1 cellular context compared by ENCODE assay signal in the genomic region with DNA sequence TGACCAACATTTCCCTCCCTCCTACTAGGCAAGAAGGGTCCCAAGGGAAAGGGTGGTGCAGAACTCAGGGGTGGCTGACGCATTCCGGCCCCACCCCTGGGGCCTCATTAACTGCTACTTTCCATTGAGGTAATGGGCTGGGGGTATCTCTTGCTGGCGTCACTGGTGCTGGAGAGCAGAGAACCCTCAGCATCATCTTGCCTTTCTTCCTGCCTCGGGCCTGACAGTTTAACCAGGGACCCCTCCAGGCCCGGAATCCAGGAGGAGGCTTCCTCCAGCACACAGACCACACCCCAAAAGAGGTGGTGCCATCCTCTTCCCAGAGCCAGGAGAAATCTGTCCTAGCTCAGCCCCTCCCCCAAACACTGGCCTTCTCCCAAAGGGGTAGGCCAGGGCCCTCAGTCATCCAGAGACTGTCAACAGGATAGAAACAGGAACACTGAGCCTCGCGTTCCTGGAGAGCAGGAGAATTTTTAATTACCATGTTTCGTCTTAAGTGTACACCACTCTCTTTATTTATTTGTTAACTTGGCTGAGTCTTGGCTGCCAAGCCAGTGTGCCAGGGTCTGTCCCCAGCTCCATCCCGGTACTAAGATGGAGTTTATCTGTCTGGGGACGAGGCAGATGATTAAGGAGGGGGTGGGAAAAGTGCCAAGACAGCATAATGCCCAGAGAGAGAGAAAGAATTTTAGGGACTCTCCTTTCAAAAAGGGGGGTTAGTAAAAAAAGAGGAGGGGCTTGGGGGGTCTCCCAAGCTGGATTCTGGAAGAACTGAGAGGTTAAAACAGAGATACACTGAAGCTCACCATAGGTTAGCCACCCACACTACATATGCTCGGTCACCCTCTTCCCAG.
A peak's percentile ranks its signal among the peaks of the same experiment; 100 is the strongest.
TF ChIP-seq lines count a peak whose summit lies in the region.

No MANE protein-coding gene starts in this region.

TF ChIP-seq in HepG2, 621 proteins besides CTCF, POLR2A, EP300 and RAD21 (continues in another document):
- TF ChIP-seq ZNF687 (CRISPR knock-in tag; IDR thresholded peaks at IDR 0.05) = peak; percentile 60
- no peak for TF ChIP-seq ZNF883 (CRISPR knock-in tag; IDR thresholded peaks at IDR 0.05; ENCODE audit: not compliant biosample characterization)
- no peak for TF ChIP-seq PLSCR1 (CRISPR knock-in tag; IDR thresholded peaks at IDR 0.05; ENCODE audit: borderline replicate concordance)
- 0 out of 2 replicates have a peak, but pooled peaks have one; percentile 43 for TF ChIP-seq ZSCAN31 (CRISPR knock-in tag; IDR thresholded peaks at IDR 0.05; ENCODE audit: low read depth)
- TF ChIP-seq AGO2 (optimal IDR thresholded peaks at IDR 0.05; ENCODE audit: low read depth, low read length) = peak; percentile 35
- TF ChIP-seq FOXA1 (IDR thresholded peaks at IDR 0.05) = no peak
- TF ChIP-seq FOXA1 (CRISPR knock-in tag; IDR thresholded peaks at IDR 0.05) = peak; percentile 19; the same call in 1 of the 2 replicates
- peak; percentile 32; the same call in 1 of the 2 replicates for TF ChIP-seq SALL1 (CRISPR knock-in tag; IDR thresholded peaks at IDR 0.05)
- TF ChIP-seq U2AF1 (optimal IDR thresholded peaks at IDR 0.05; ENCODE audit: low read depth, low read length) = no peak
- TF ChIP-seq RCOR2 (CRISPR knock-in tag; IDR thresholded peaks at IDR 0.05) = no peak
- no peak for TF ChIP-seq TBL1XR1 (IDR thresholded peaks at IDR 0.05; ENCODE audit: borderline replicate concordance, low read length, partially characterized antibody)
- TF ChIP-seq RBM22 (optimal IDR thresholded peaks at IDR 0.05; ENCODE audit: low read length) = peak; percentile 21
- peak; percentile 86 for TF ChIP-seq ZNF281 (CRISPR knock-in tag; IDR thresholded peaks at IDR 0.05; ENCODE audit: borderline replicate concordance)
- 0 out of 2 replicates have a peak, but pooled peaks have one; percentile 29 for TF ChIP-seq ARNT2 (CRISPR knock-in tag; IDR thresholded peaks at IDR 0.05; ENCODE audit: low read depth)
- TF ChIP-seq EZH2 (conservative IDR thresholded peaks at IDR 0.05; ENCODE audit: low read depth, low read length) = no peak
- TF ChIP-seq ZSCAN21 (CRISPR knock-in tag; IDR thresholded peaks at IDR 0.05; ENCODE audit: borderline replicate concordance) = no peak
- peak; percentile 45; the same call in 1 of the 2 replicates for TF ChIP-seq POLR2G (IDR thresholded peaks at IDR 0.05; ENCODE audit: low read depth, low read length)
- TF ChIP-seq ZFX (CRISPR knock-in tag; IDR thresholded peaks at IDR 0.05; ENCODE audit: low read depth) = peak; percentile 62; the same call in 1 of the 2 replicates
- TF ChIP-seq CBX5 (CRISPR knock-in tag; IDR thresholded peaks at IDR 0.05; ENCODE audit: borderline replicate concordance) = no peak
- no peak for TF ChIP-seq KDM5A (IDR thresholded peaks at IDR 0.05; ENCODE audit: borderline replicate concordance, low read length)
- 0 out of 2 replicates have a peak, but pooled peaks have one; percentile 21 for TF ChIP-seq ZNF619 (CRISPR knock-in tag; IDR thresholded peaks at IDR 0.05)
- TF ChIP-seq, protein P1, sequence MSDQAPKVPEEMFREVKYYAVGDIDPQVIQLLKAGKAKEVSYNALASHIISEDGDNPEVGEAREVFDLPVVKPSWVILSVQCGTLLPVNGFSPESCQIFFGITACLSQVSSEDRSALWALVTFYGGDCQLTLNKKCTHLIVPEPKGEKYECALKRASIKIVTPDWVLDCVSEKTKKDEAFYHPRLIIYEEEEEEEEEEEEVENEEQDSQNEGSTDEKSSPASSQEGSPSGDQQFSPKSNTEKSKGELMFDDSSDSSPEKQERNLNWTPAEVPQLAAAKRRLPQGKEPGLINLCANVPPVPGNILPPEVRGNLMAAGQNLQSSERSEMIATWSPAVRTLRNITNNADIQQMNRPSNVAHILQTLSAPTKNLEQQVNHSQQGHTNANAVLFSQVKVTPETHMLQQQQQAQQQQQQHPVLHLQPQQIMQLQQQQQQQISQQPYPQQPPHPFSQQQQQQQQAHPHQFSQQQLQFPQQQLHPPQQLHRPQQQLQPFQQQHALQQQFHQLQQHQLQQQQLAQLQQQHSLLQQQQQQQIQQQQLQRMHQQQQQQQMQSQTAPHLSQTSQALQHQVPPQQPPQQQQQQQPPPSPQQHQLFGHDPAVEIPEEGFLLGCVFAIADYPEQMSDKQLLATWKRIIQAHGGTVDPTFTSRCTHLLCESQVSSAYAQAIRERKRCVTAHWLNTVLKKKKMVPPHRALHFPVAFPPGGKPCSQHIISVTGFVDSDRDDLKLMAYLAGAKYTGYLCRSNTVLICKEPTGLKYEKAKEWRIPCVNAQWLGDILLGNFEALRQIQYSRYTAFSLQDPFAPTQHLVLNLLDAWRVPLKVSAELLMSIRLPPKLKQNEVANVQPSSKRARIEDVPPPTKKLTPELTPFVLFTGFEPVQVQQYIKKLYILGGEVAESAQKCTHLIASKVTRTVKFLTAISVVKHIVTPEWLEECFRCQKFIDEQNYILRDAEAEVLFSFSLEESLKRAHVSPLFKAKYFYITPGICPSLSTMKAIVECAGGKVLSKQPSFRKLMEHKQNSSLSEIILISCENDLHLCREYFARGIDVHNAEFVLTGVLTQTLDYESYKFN (CRISPR knock-in tag; conservative IDR thresholded peaks at IDR 0.05) = no peak
- peak; percentile 51; the same call in 1 of the 2 replicates for TF ChIP-seq RBFOX2 (IDR thresholded peaks at IDR 0.05; ENCODE audit: low read depth, low read length)
- no peak for TF ChIP-seq MAFG (CRISPR knock-in tag; IDR thresholded peaks at IDR 0.05)
- no peak for TF ChIP-seq ZFP90 (CRISPR knock-in tag; IDR thresholded peaks at IDR 0.05; ENCODE audit: borderline replicate concordance)
- peak; percentile 83 for TF ChIP-seq BCL6 (CRISPR knock-in tag; IDR thresholded peaks at IDR 0.05)
- no peak for TF ChIP-seq SP4 (CRISPR knock-in tag; IDR thresholded peaks at IDR 0.05)
- TF ChIP-seq MAFF (IDR thresholded peaks at IDR 0.05; ENCODE audit: low read depth, low read length) = 0 out of 2 replicates have a peak, but pooled peaks have one; percentile 38
- TF ChIP-seq, protein P2, sequence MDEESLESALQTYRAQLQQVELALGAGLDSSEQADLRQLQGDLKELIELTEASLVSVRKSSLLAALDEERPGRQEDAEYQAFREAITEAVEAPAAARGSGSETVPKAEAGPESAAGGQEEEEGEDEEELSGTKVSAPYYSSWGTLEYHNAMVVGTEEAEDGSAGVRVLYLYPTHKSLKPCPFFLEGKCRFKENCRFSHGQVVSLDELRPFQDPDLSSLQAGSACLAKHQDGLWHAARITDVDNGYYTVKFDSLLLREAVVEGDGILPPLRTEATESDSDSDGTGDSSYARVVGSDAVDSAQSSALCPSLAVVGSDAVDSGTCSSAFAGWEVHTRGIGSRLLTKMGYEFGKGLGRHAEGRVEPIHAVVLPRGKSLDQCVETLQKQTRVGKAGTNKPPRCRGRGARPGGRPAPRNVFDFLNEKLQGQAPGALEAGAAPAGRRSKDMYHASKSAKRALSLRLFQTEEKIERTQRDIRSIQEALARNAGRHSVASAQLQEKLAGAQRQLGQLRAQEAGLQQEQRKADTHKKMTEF (CRISPR knock-in tag; IDR thresholded peaks at IDR 0.05) = no peak
- TF ChIP-seq ZNF563 (CRISPR knock-in tag; IDR thresholded peaks at IDR 0.05) = no peak
- peak; percentile 16; the same call in 1 of the 2 replicates for TF ChIP-seq SAP130 (CRISPR knock-in tag; IDR thresholded peaks at IDR 0.05; ENCODE audit: low read depth)
- peak; percentile 55; the same call in 1 of the 2 replicates for TF ChIP-seq ELF4 (CRISPR knock-in tag; IDR thresholded peaks at IDR 0.05; ENCODE audit: borderline replicate concordance)
- 0 out of 2 replicates have a peak, but pooled peaks have one; percentile 25 for TF ChIP-seq ZNF772 (CRISPR knock-in tag; IDR thresholded peaks at IDR 0.05)
- TF ChIP-seq NR2F1 (CRISPR knock-in tag; IDR thresholded peaks at IDR 0.05) = no peak
- TF ChIP-seq BCL3 (CRISPR knock-in tag; IDR thresholded peaks at IDR 0.05) = no peak
- TF ChIP-seq RELA (CRISPR knock-in tag; IDR thresholded peaks at IDR 0.05) = no peak
- TF ChIP-seq, protein P3, sequence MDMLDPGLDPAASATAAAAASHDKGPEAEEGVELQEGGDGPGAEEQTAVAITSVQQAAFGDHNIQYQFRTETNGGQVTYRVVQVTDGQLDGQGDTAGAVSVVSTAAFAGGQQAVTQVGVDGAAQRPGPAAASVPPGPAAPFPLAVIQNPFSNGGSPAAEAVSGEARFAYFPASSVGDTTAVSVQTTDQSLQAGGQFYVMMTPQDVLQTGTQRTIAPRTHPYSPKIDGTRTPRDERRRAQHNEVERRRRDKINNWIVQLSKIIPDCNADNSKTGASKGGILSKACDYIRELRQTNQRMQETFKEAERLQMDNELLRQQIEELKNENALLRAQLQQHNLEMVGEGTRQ (IDR thresholded peaks at IDR 0.05; ENCODE audit: low read depth, low read length) = no peak
- TF ChIP-seq, protein P3 (CRISPR knock-in tag; IDR thresholded peaks at IDR 0.05; ENCODE audit: borderline replicate concordance) = no peak
- TF ChIP-seq, protein P4, sequence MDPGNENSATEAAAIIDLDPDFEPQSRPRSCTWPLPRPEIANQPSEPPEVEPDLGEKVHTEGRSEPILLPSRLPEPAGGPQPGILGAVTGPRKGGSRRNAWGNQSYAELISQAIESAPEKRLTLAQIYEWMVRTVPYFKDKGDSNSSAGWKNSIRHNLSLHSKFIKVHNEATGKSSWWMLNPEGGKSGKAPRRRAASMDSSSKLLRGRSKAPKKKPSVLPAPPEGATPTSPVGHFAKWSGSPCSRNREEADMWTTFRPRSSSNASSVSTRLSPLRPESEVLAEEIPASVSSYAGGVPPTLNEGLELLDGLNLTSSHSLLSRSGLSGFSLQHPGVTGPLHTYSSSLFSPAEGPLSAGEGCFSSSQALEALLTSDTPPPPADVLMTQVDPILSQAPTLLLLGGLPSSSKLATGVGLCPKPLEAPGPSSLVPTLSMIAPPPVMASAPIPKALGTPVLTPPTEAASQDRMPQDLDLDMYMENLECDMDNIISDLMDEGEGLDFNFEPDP (CRISPR knock-in tag; conservative IDR thresholded peaks at IDR 0.05) = no peak
